ENCODE assay signal across 23 cellular contexts in the genomic region with DNA sequence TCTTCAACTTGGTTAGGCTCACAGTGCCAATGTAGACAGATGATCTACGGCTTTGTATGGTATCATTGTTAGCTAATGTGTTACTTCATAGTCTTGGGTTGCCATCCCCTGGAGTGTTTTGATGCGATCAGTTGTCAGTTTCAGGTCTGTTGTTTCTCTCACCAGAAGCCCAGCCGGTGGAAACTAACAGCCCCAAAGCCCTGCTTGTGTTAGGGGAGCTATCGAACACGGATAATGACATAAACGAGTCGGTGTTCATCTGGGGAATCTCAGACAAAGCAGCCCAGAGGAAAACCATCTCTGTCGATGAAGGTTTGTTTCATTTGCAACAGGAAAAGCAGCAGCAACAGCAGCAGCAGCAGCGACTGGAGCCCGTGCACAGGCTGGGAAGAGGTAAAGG.
"Had no signal": no experiment of that assay in that cellular context is flagged by ENCODE, and none has a peak within 500 bp of the region (broad histone marks: within the 10 kb centered on the region; RNA-seq: fewer than 3 reads in every experiment).

No MANE protein-coding gene starts in this region.

- H3K4me3 Mint-ChIP-seq: activated T-cell treated with anti-CD3 and anti-CD28 coated beads, Interleukin-2, amount 50 U/mL, for 72 hours; central memory CD8-positive, alpha-beta T cell; dendritic cell treated with granulocyte-macrophage colony-stimulating factor and Interleukin-4, amounts not matched to agents 40 ng/mL and 50 ng/mL, for 4 days; endodermal cell; natural killer cell treated with Interleukin-12 subunit alpha and Interleukin-12 subunit beta and Interleukin-15 and Interleukin-18, amount 100 ng/mL, for 72 hours; stimulated activated memory B cell treated with anti-CD40 and anti-IgM and Interleukin-4, amounts not matched to agents 10 μg/mL and 1 μg/mL and 100 μg/mL, for 72 hours; stimulated activated naive CD8-positive, alpha-beta T cell treated with anti-CD3 and anti-CD28 coated beads, Interleukin-15, amount 100 ng/mL, for 72 hours; T-helper 2 cell treated with Interferon-gamma antibody and Interleukin-4, amounts not matched to agents 5 μg/mL and 100 μg/mL, for 36 hours had no signal

- DNase-seq: activated CD4-positive, alpha-beta T cell treated with anti-CD3 and anti-CD28 coated beads for 4 hours; activated CD4-positive, alpha-beta T cell treated with anti-CD3 and anti-CD28 coated beads, Interleukin-2, amount 50 U/mL, for 4 hours; activated naive CD4-positive, alpha-beta T cell; activated T-cell treated with anti-CD3 and anti-CD28 coated beads for 4 hours; activated T-cell treated with anti-CD3 and anti-CD28 coated beads, Interleukin-2, amount 50 U/mL, for 72 hours; endodermal cell; foreskin fibroblast; heart right ventricle; kidney glomerular epithelial cell; lower lobe of right lung; mesenchymal stem cell; psoas muscle; stimulated activated CD4-positive, alpha-beta T cell treated with anti-CD3 and anti-CD28 coated beads, Interleukin-1b, Interleukin-23, amount 100 ng/mL, for 48 hours; stimulated activated CD4-positive, alpha-beta T cell treated with anti-CD3 and anti-CD28 coated beads, Interleukin-4, amount 100 ng/mL, for 4 hours; stimulated activated CD8-positive, alpha-beta memory T cell treated with anti-CD3 and anti-CD28 coated beads, Interleukin-4, amount 100 ng/mL, for 48 hours; stimulated activated naive CD8-positive, alpha-beta T cell treated with anti-CD3 and anti-CD28 coated beads, Interleukin-15, amount 100 ng/mL, for 72 hours; tibial artery had no signal

- H3K27me3 Mint-ChIP-seq: stimulated activated memory B cell treated with anti-CD40 and anti-IgM and Interleukin-4, amounts not matched to agents 10 μg/mL and 1 μg/mL and 100 μg/mL, for 72 hours had no signal

- H3K4me1 Mint-ChIP-seq: central memory CD8-positive, alpha-beta T cell; endodermal cell; stimulated activated memory B cell treated with anti-CD40 and anti-IgM and Interleukin-4, amounts not matched to agents 10 μg/mL and 1 μg/mL and 100 μg/mL, for 72 hours; stimulated activated naive CD8-positive, alpha-beta T cell treated with anti-CD3 and anti-CD28 coated beads, Interleukin-15, amount 100 ng/mL, for 72 hours had no signal

- H3K36me3 Mint-ChIP-seq: activated naive CD4-positive, alpha-beta T cell treated with anti-CD3 and anti-CD28 coated beads, Interleukin-2, amount 50 U/mL, for 72 hours; natural killer cell treated with Interleukin-12 subunit alpha and Interleukin-12 subunit beta and Interleukin-15 and Interleukin-18, amount 100 ng/mL, for 72 hours; stimulated activated memory B cell treated with anti-CD40 and anti-IgM and Interleukin-4, amounts not matched to agents 10 μg/mL and 1 μg/mL and 100 μg/mL, for 72 hours had no signal

- H3K9me3 Mint-ChIP-seq: activated naive CD4-positive, alpha-beta T cell treated with anti-CD3 and anti-CD28 coated beads, Interleukin-2, amount 50 U/mL, for 72 hours; central memory CD8-positive, alpha-beta T cell; dendritic cell treated with granulocyte-macrophage colony-stimulating factor and Interleukin-4, amounts not matched to agents 40 ng/mL and 50 ng/mL, for 4 days; endodermal cell; natural killer cell treated with Interleukin-12 subunit alpha and Interleukin-12 subunit beta and Interleukin-15 and Interleukin-18, amount 100 ng/mL, for 72 hours; stimulated activated memory B cell treated with anti-CD40 and anti-IgM and Interleukin-4, amounts not matched to agents 10 μg/mL and 1 μg/mL and 100 μg/mL, for 72 hours; stimulated activated naive CD8-positive, alpha-beta T cell treated with anti-CD3 and anti-CD28 coated beads, Interleukin-15, amount 100 ng/mL, for 72 hours; T-helper 2 cell treated with Interferon-gamma antibody and Interleukin-4, amounts not matched to agents 5 μg/mL and 100 μg/mL, for 36 hours had no signal

- H3K27ac Mint-ChIP-seq: activated naive CD4-positive, alpha-beta T cell treated with anti-CD3 and anti-CD28 coated beads, Interleukin-2, amount 50 U/mL, for 72 hours; activated T-cell treated with anti-CD3 and anti-CD28 coated beads, Interleukin-2, amount 50 U/mL, for 72 hours; dendritic cell treated with granulocyte-macrophage colony-stimulating factor and Interleukin-4, amounts not matched to agents 40 ng/mL and 50 ng/mL, for 4 days; endodermal cell; natural killer cell treated with Interleukin-12 subunit alpha and Interleukin-12 subunit beta and Interleukin-15 and Interleukin-18, amount 100 ng/mL, for 72 hours; stimulated activated memory B cell treated with anti-CD40 and anti-IgM and Interleukin-4, amounts not matched to agents 10 μg/mL and 1 μg/mL and 100 μg/mL, for 72 hours; stimulated activated naive CD8-positive, alpha-beta T cell treated with anti-CD3 and anti-CD28 coated beads, Interleukin-15, amount 100 ng/mL, for 72 hours; T-helper 2 cell treated with Interferon-gamma antibody and Interleukin-4, amounts not matched to agents 5 μg/mL and 100 μg/mL, for 36 hours had no signal
